1 cellular context compared by ENCODE assay signal in genomic region chr9:27586200-27586599, GRCh38.
TF ChIP-seq lines count a peak whose summit lies in the region.

No MANE protein-coding gene starts in this region.

TF ChIP-seq in HepG2, 621 proteins besides CTCF, POLR2A, EP300 and RAD21 (continued from another document):
- TF ChIP-seq, protein P1, sequence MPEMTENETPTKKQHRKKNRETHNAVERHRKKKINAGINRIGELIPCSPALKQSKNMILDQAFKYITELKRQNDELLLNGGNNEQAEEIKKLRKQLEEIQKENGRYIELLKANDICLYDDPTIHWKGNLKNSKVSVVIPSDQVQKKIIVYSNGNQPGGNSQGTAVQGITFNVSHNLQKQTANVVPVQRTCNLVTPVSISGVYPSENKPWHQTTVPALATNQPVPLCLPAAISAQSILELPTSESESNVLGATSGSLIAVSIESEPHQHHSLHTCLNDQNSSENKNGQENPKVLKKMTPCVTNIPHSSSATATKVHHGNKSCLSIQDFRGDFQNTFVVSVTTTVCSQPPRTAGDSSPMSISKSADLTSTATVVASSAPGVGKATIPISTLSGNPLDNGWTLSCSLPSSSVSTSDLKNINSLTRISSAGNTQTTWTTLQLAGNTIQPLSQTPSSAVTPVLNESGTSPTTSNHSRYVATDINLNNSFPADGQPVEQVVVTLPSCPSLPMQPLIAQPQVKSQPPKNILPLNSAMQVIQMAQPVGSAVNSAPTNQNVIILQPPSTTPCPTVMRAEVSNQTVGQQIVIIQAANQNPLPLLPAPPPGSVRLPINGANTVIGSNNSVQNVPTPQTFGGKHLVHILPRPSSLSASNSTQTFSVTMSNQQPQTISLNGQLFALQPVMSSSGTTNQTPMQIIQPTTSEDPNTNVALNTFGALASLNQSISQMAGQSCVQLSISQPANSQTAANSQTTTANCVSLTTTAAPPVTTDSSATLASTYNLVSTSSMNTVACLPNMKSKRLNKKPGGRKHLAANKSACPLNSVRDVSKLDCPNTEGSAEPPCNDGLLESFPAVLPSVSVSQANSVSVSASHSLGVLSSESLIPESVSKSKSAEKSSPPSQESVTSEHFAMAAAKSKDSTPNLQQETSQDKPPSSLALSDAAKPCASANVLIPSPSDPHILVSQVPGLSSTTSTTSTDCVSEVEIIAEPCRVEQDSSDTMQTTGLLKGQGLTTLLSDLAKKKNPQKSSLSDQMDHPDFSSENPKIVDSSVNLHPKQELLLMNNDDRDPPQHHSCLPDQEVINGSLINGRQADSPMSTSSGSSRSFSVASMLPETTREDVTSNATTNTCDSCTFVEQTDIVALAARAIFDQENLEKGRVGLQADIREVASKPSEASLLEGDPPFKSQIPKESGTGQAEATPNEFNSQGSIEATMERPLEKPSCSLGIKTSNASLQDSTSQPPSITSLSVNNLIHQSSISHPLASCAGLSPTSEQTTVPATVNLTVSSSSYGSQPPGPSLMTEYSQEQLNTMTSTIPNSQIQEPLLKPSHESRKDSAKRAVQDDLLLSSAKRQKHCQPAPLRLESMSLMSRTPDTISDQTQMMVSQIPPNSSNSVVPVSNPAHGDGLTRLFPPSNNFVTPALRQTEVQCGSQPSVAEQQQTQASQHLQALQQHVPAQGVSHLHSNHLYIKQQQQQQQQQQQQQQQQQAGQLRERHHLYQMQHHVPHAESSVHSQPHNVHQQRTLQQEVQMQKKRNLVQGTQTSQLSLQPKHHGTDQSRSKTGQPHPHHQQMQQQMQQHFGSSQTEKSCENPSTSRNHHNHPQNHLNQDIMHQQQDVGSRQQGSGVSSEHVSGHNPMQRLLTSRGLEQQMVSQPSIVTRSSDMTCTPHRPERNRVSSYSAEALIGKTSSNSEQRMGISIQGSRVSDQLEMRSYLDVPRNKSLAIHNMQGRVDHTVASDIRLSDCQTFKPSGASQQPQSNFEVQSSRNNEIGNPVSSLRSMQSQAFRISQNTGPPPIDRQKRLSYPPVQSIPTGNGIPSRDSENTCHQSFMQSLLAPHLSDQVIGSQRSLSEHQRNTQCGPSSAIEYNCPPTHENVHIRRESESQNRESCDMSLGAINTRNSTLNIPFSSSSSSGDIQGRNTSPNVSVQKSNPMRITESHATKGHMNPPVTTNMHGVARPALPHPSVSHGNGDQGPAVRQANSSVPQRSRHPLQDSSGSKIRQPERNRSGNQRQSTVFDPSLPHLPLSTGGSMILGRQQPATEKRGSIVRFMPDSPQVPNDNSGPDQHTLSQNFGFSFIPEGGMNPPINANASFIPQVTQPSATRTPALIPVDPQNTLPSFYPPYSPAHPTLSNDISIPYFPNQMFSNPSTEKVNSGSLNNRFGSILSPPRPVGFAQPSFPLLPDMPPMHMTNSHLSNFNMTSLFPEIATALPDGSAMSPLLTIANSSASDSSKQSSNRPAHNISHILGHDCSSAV (CRISPR knock-in tag; IDR thresholded peaks at IDR 0.05; ENCODE audit: borderline replicate concordance), result no peak
- TF ChIP-seq HNF4A (CRISPR knock-in tag; IDR thresholded peaks at IDR 0.05) (no peak), NCOA5 (CRISPR knock-in tag; IDR thresholded peaks at IDR 0.05) (no peak)
